1 cellular context compared by ENCODE assay signal in the genomic region with DNA sequence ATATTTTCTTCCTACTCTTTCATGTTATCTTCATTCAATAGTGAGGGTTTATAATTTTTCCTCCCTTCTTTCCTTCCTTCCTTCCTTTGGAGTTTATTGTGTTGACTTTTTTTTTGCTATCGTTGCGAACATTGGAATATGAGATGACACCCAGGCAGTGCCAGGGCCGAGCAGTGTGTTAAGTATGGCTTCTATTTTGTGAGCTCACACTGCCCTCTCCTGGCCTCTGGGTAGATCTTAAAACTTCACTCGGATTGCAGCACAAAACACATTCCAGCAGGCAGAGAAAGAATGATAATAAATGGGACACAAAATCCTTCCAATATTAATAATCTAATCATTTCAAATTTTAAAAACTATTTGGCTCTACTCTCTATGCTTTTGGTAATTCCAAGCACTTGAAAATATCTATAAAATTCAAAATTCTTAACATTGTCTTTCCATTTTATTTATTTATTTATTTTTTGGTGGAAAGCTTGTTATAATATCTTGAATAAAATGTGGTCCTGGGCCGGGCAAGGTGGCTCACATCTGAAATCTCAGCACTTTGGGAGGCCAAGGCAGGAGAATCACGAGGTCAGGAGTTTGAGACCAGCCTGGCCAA.
TF ChIP-seq lines count a peak whose summit lies in the region.

No MANE protein-coding gene starts in this region.

TF ChIP-seq in HepG2, 621 proteins besides CTCF, POLR2A, EP300 and RAD21 (continued from another document and continues in another):
- TF ChIP-seq STAG1 (CRISPR knock-in tag; IDR thresholded peaks at IDR 0.05) (peak; percentile 99), HNF4G (IDR thresholded peaks at IDR 0.05; ENCODE audit: borderline replicate concordance, low read depth, low read length) (no peak), HNF4G (CRISPR knock-in tag; IDR thresholded peaks at IDR 0.05; ENCODE audit: borderline replicate concordance, low read depth) (no peak), ZNF800 (CRISPR knock-in tag; IDR thresholded peaks at IDR 0.05) (0 out of 2 replicates have a peak, but pooled peaks have one; percentile 23), MED8 (CRISPR knock-in tag; IDR thresholded peaks at IDR 0.05; ENCODE audit: insufficient replicate concordance) (no peak), PREB (CRISPR knock-in tag; IDR thresholded peaks at IDR 0.05) (no peak), TARDBP (CRISPR knock-in tag; IDR thresholded peaks at IDR 0.05) (no peak), CEBPG (CRISPR knock-in tag; IDR thresholded peaks at IDR 0.05) (peak; percentile 51), IRF2 (CRISPR knock-in tag; IDR thresholded peaks at IDR 0.05) (peak; percentile 54; the same call in 1 of the 2 replicates), ZNF775 (CRISPR knock-in tag; IDR thresholded peaks at IDR 0.05; ENCODE audit: borderline replicate concordance) (no peak), SP140L (CRISPR knock-in tag; IDR thresholded peaks at IDR 0.05; ENCODE audit: borderline replicate concordance) (no peak), GATAD2A (CRISPR knock-in tag; IDR thresholded peaks at IDR 0.05) (0 out of 2 replicates have a peak, but pooled peaks have one; percentile 13), CREB1 (IDR thresholded peaks at IDR 0.05) (no peak), CREB1 (CRISPR knock-in tag; IDR thresholded peaks at IDR 0.05) (no peak), KLF9 (CRISPR knock-in tag; IDR thresholded peaks at IDR 0.05; ENCODE audit: low read depth) (no peak), ATRX (CRISPR knock-in tag; IDR thresholded peaks at IDR 0.05; ENCODE audit: borderline replicate concordance) (no peak), ZNF816 (CRISPR knock-in tag; IDR thresholded peaks at IDR 0.05; ENCODE audit: borderline replicate concordance) (no peak), ZNF232 (CRISPR knock-in tag; IDR thresholded peaks at IDR 0.05; ENCODE audit: borderline replicate concordance) (no peak), ZNF251 (CRISPR knock-in tag; IDR thresholded peaks at IDR 0.05) (no peak), ELF4 (CRISPR knock-in tag; IDR thresholded peaks at IDR 0.05; ENCODE audit: borderline replicate concordance) (0 out of 2 replicates have a peak, but pooled peaks have one; percentile 42), RXRB (CRISPR knock-in tag; IDR thresholded peaks at IDR 0.05; ENCODE audit: borderline replicate concordance) (peak; percentile 21; the same call in 1 of the 2 replicates), TIGD3 (CRISPR knock-in tag; IDR thresholded peaks at IDR 0.05; ENCODE audit: borderline replicate concordance) (no peak), ZFYVE20 (CRISPR knock-in tag; IDR thresholded peaks at IDR 0.05; ENCODE audit: borderline replicate concordance, low read depth) (no peak), PHB2 (IDR thresholded peaks at IDR 0.05; ENCODE audit: partially characterized antibody) (no peak), ZNF138 (CRISPR knock-in tag; IDR thresholded peaks at IDR 0.05; ENCODE audit: low read depth) (no peak), PBX2 (CRISPR knock-in tag; IDR thresholded peaks at IDR 0.05) (no peak), TRIM22 (IDR thresholded peaks at IDR 0.05) (no peak), MXD4 (CRISPR knock-in tag; IDR thresholded peaks at IDR 0.05) (0 out of 2 replicates have a peak, but pooled peaks have one; percentile 38), SNAPC4 (CRISPR knock-in tag; IDR thresholded peaks at IDR 0.05) (no peak), TBX2 (CRISPR knock-in tag; IDR thresholded peaks at IDR 0.05; ENCODE audit: borderline replicate concordance) (no peak), ZNF512B (CRISPR knock-in tag; IDR thresholded peaks at IDR 0.05; ENCODE audit: borderline replicate concordance) (no peak), ONECUT2 (CRISPR knock-in tag; IDR thresholded peaks at IDR 0.05) (no peak), RELA (CRISPR knock-in tag; IDR thresholded peaks at IDR 0.05) (no peak), HBP1 (CRISPR knock-in tag; IDR thresholded peaks at IDR 0.05; ENCODE audit: low read depth) (no peak), MAF1 (CRISPR knock-in tag; IDR thresholded peaks at IDR 0.05; ENCODE audit: borderline replicate concordance) (no peak), HNF4A (CRISPR knock-in tag; IDR thresholded peaks at IDR 0.05) (no peak)
- TF ChIP-seq, protein P1, sequence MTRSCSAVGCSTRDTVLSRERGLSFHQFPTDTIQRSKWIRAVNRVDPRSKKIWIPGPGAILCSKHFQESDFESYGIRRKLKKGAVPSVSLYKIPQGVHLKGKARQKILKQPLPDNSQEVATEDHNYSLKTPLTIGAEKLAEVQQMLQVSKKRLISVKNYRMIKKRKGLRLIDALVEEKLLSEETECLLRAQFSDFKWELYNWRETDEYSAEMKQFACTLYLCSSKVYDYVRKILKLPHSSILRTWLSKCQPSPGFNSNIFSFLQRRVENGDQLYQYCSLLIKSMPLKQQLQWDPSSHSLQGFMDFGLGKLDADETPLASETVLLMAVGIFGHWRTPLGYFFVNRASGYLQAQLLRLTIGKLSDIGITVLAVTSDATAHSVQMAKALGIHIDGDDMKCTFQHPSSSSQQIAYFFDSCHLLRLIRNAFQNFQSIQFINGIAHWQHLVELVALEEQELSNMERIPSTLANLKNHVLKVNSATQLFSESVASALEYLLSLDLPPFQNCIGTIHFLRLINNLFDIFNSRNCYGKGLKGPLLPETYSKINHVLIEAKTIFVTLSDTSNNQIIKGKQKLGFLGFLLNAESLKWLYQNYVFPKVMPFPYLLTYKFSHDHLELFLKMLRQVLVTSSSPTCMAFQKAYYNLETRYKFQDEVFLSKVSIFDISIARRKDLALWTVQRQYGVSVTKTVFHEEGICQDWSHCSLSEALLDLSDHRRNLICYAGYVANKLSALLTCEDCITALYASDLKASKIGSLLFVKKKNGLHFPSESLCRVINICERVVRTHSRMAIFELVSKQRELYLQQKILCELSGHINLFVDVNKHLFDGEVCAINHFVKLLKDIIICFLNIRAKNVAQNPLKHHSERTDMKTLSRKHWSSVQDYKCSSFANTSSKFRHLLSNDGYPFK (CRISPR knock-in tag; IDR thresholded peaks at IDR 0.05; ENCODE audit: borderline replicate concordance): no peak
- TF ChIP-seq, protein P2, sequence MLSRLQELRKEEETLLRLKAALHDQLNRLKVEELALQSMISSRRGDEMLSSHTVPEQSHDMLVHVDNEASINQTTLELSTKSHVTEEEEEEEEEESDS (CRISPR knock-in tag; IDR thresholded peaks at IDR 0.05; ENCODE audit: borderline replicate concordance): no peak
